Comparison of ENCODE assay signal across 12 cellular contexts in the genomic region with DNA sequence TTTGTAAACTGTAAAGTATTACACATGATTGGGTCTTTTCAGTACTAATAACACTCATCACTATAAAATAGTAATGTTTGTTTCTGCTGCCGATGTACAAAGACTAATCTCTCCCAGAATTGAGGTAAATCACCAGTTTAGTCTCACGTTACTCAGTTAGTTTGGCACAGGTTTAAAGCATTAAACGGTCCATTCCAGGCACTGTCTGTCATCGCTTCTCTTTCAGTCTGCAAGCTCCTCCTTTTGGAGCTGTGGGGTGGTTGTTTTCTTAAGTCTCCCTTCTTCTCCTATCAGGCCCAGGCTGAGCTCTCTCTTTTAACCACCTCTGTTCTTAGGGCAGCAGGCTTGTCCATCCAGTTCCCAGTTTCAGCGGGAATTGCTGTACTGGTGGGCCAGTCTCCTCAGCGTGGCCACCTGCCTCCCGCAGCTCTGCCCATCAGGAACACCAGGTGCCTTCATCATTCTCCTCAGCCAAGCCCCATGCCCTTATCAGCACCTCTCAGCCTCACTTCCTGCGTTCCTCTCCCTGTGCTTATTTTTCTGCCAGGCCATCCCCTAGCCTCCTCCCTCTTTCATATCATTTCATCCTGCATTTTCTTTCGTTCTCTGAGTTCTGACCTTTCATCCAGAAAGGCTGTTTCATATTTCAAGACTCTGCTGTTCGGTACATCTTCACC.
A peak's percentile ranks its signal among the peaks of the same experiment; 100 is the strongest.
DNase-seq lines count a peak whose midpoint lies in the region; ATAC-seq and TF ChIP-seq lines count a peak whose summit lies in the region.
"Had no signal": no experiment of that assay in that cellular context is flagged by ENCODE, and none has a peak within 500 bp of the region (broad histone marks: within the 10 kb centered on the region; RNA-seq: fewer than 3 reads in every experiment).

No MANE protein-coding gene starts in this region.

- H3K27ac ChIP-seq in VCaP (peak overlapping the region; percentile 92), upper lobe of left lung (peak overlapping the region in 1 of 4 donors; percentile 57)
- H3K27ac ChIP-seq: BLaER1 had no signal

- in situ Hi-C loops in KBM-7 (cut with MboI; ENCODE audit: low pct_unique_long_range_greater_than_20kb, low sequenced_read_pairs) = no loop called here

- H3K27me3 ChIP-seq in upper lobe of left lung = no peaks in the 10 kb centered on the region
- H3K27me3 ChIP-seq: BLaER1 had no signal

- H3K36me3 ChIP-seq in upper lobe of left lung = peaks cover 0 to 3% (median 0%) of the 10 kb centered on the region in 4 donors

- intact Hi-C loops in activated CD8-positive, alpha-beta T cell treated with anti-CD3 and anti-CD28 coated beads for 36 hours (cut with micrococcal nuclease) = no loop called here
- intact Hi-C loops in left cardiac atrium (cut with DNase I) = no loop called here
- intact Hi-C loops in Calu3 (cut with micrococcal nuclease; ENCODE audit: unreplicated experiment) = no loop called here

- no peaks in the 10 kb centered on the region for H3K9me3 Mint-ChIP-seq in activated CD8-positive, alpha-beta T cell treated with anti-CD3 and anti-CD28 coated beads, Interleukin-2, amount 10 ng/mL, durations not matched to agents 7 days and 5 days (ENCODE audit: insufficient read depth)
- no peaks in the 10 kb centered on the region for H3K9me3 Mint-ChIP-seq in activated CD8-positive, alpha-beta T cell treated with anti-CD3 and anti-CD28 coated beads for 36 hours
- no peaks in the 10 kb centered on the region for H3K9me3 Mint-ChIP-seq in Calu3 (ENCODE audit: low read depth, unreplicated experiment)
- H3K9me3 Mint-ChIP-seq: stimulated activated memory B cell treated with anti-CD40 and anti-IgM and Interleukin-4, amounts not matched to agents 10 μg/mL and 1 μg/mL and 100 μg/mL, for 72 hours had no signal

- no peaks in the 10 kb centered on the region for H3K9me3 ChIP-seq in upper lobe of left lung
- H3K9me3 ChIP-seq: BLaER1 had no signal

- no peak overlapping the region for H3K4me3 ChIP-seq in upper lobe of left lung
- H3K4me3 ChIP-seq: BLaER1 had no signal

- 52 to 57% methylated on average over 10 of the region's 10 CpGs for WGBS in upper lobe of left lung, 2 donors

- ATAC-seq in activated CD8-positive, alpha-beta T cell treated with anti-CD3 and anti-CD28 coated beads, Interleukin-2, amount 10 ng/mL, durations not matched to agents 7 days and 5 days = no peak
- no peak for ATAC-seq in activated CD8-positive, alpha-beta T cell treated with anti-CD3 and anti-CD28 coated beads for 36 hours
- ATAC-seq in left cardiac atrium = peak; percentile 71 to 93
- ATAC-seq in upper lobe of left lung (ENCODE audit: low FRiP score in 2 of 2) = peak; percentile 24 to 56
- ATAC-seq: stimulated activated memory B cell treated with anti-CD40 and anti-IgM and Interleukin-4, amounts not matched to agents 10 μg/mL and 1 μg/mL and 100 μg/mL, for 72 hours had no signal

- no peak overlapping the region for H3K4me3 Mint-ChIP-seq in activated CD8-positive, alpha-beta T cell treated with anti-CD3 and anti-CD28 coated beads, Interleukin-2, amount 10 ng/mL, durations not matched to agents 7 days and 5 days
- H3K4me3 Mint-ChIP-seq in activated CD8-positive, alpha-beta T cell treated with anti-CD3 and anti-CD28 coated beads for 36 hours = no peak overlapping the region
- H3K4me3 Mint-ChIP-seq in Calu3 (ENCODE audit: low read depth, unreplicated experiment) = no peak overlapping the region
- H3K4me3 Mint-ChIP-seq: stimulated activated memory B cell treated with anti-CD40 and anti-IgM and Interleukin-4, amounts not matched to agents 10 μg/mL and 1 μg/mL and 100 μg/mL, for 72 hours had no signal

- peaks cover 22% of the 10 kb centered on the region for H3K36me3 Mint-ChIP-seq in activated CD8-positive, alpha-beta T cell treated with anti-CD3 and anti-CD28 coated beads, Interleukin-2, amount 10 ng/mL, durations not matched to agents 7 days and 5 days (ENCODE audit: low read depth)
- H3K36me3 Mint-ChIP-seq in activated CD8-positive, alpha-beta T cell treated with anti-CD3 and anti-CD28 coated beads for 36 hours (ENCODE audit: low read depth) = peaks cover 4% of the 10 kb centered on the region
- peaks cover 7% of the 10 kb centered on the region for H3K36me3 Mint-ChIP-seq in Calu3 (ENCODE audit: insufficient read depth, unreplicated experiment)

- H3K4me1 ChIP-seq in upper lobe of left lung = peaks cover 0 to 23% (median 12%) of the 10 kb centered on the region in 4 donors
- H3K4me1 ChIP-seq: BLaER1 had no signal

- no TSS peak for BruUV-seq in Calu3 (replicated peaks; lab: Mats Ljungman, UMichigan)

- no peak for TF ChIP-seq EP300 in upper lobe of left lung (IDR thresholded peaks at IDR 0.05)

- POLR2A ChIA-PET in activated CD8-positive, alpha-beta T cell treated with anti-CD3 and anti-CD28 coated beads, Interleukin-2, amount 10 ng/mL, durations not matched to agents 7 days and 5 days (lab: Charles Lee) = no interaction called here
- POLR2A ChIA-PET in activated CD8-positive, alpha-beta T cell treated with anti-CD3 and anti-CD28 coated beads for 36 hours (lab: Charles Lee) = no interaction called here

- CTCF ChIA-PET in activated CD8-positive, alpha-beta T cell treated with anti-CD3 and anti-CD28 coated beads, Interleukin-2, amount 10 ng/mL, durations not matched to agents 7 days and 5 days (lab: Charles Lee) = interaction anchor here (0.5 kb wide), 1 partner anchor 74 kb away, joined by 3 read pairs; no protein-coding TSS in a partner anchor
- CTCF ChIA-PET in activated CD8-positive, alpha-beta T cell treated with anti-CD3 and anti-CD28 coated beads for 36 hours (lab: Charles Lee) = no interaction called here
- CTCF ChIA-PET in Calu3 (lab: Charles Lee) = interaction anchor here (0.6 kb wide), 1 partner anchor 725 kb away, joined by 4 read pairs; no protein-coding TSS in a partner anchor

- peak overlapping the region; percentile 35 for H3K27ac Mint-ChIP-seq in activated CD8-positive, alpha-beta T cell treated with anti-CD3 and anti-CD28 coated beads, Interleukin-2, amount 10 ng/mL, durations not matched to agents 7 days and 5 days
- no peak overlapping the region for H3K27ac Mint-ChIP-seq in activated CD8-positive, alpha-beta T cell treated with anti-CD3 and anti-CD28 coated beads for 36 hours
- no peak overlapping the region for H3K27ac Mint-ChIP-seq in Calu3 (ENCODE audit: unreplicated experiment)
- H3K27ac Mint-ChIP-seq: stimulated activated memory B cell treated with anti-CD40 and anti-IgM and Interleukin-4, amounts not matched to agents 10 μg/mL and 1 μg/mL and 100 μg/mL, for 72 hours had no signal

- TF ChIP-seq POLR2A in upper lobe of left lung (IDR thresholded peaks at IDR 0.05) = no peak

- no peak for TF ChIP-seq CTCF in activated CD8-positive, alpha-beta T cell treated with anti-CD3 and anti-CD28 coated beads for 36 hours (IDR thresholded peaks at IDR 0.05)
- no peak for TF ChIP-seq CTCF in VCaP (conservative IDR thresholded peaks at IDR 0.05)
- no peak for TF ChIP-seq CTCF in upper lobe of left lung (IDR thresholded peaks at IDR 0.05)
- no peak for TF ChIP-seq CTCF in Calu3 (IDR thresholded peaks at IDR 0.05; ENCODE audit: unreplicated experiment)

- H3K4me1 Mint-ChIP-seq in activated CD8-positive, alpha-beta T cell treated with anti-CD3 and anti-CD28 coated beads, Interleukin-2, amount 10 ng/mL, durations not matched to agents 7 days and 5 days (ENCODE audit: low read depth) = peaks cover 23% of the 10 kb centered on the region
- H3K4me1 Mint-ChIP-seq in activated CD8-positive, alpha-beta T cell treated with anti-CD3 and anti-CD28 coated beads for 36 hours (ENCODE audit: low read depth) = peaks cover 12% of the 10 kb centered on the region
- no peaks in the 10 kb centered on the region for H3K4me1 Mint-ChIP-seq in Calu3 (ENCODE audit: low read depth, unreplicated experiment)
- H3K4me1 Mint-ChIP-seq: stimulated activated memory B cell treated with anti-CD40 and anti-IgM and Interleukin-4, amounts not matched to agents 10 μg/mL and 1 μg/mL and 100 μg/mL, for 72 hours had no signal

- no peaks in the 10 kb centered on the region for H3K27me3 Mint-ChIP-seq in activated CD8-positive, alpha-beta T cell treated with anti-CD3 and anti-CD28 coated beads, Interleukin-2, amount 10 ng/mL, durations not matched to agents 7 days and 5 days (ENCODE audit: low read depth)
- H3K27me3 Mint-ChIP-seq in activated CD8-positive, alpha-beta T cell treated with anti-CD3 and anti-CD28 coated beads for 36 hours = no peaks in the 10 kb centered on the region
- no peaks in the 10 kb centered on the region for H3K27me3 Mint-ChIP-seq in Calu3 (ENCODE audit: unreplicated experiment)
- H3K27me3 Mint-ChIP-seq: stimulated activated memory B cell treated with anti-CD40 and anti-IgM and Interleukin-4, amounts not matched to agents 10 μg/mL and 1 μg/mL and 100 μg/mL, for 72 hours had no signal

- DNase-seq in activated CD8-positive, alpha-beta T cell treated with anti-CD3 and anti-CD28 coated beads, Interleukin-2, amount 10 ng/mL, durations not matched to agents 7 days and 5 days = no peak
- DNase-seq in activated CD8-positive, alpha-beta T cell treated with anti-CD3 and anti-CD28 coated beads for 36 hours = no peak
- DNase-seq in left cardiac atrium = no peak
- DNase-seq in upper lobe of left lung = peak in 1 of 2 donors; percentile 22
- no peak for DNase-seq in KBM-7
- DNase-seq in Calu3 = no peak
- DNase-seq in occipital lobe (lab: John Stamatoyannopoulos, UW) = no peak
- DNase-seq: activated gamma-delta T cell treated with Interleukin-2 at 50 U/mL for 16 hours, Kasumi-1 had no signal

Comparison
In these comparisons a context has a peak if more than half of its experiments do, and no peak if none do; other contexts are left out.
1. ATAC-seq: peak in left cardiac atrium (2 of 2) and upper lobe of left lung (2 of 2); none in activated CD8-positive, alpha-beta T cell treated with anti-CD3 and anti-CD28 coated beads, Interleukin-2, amount 10 ng/mL, durations not matched to agents 7 days and 5 days (single experiment) and activated CD8-positive, alpha-beta T cell treated with anti-CD3 and anti-CD28 coated beads for 36 hours (single experiment).